In the genomic region with DNA sequence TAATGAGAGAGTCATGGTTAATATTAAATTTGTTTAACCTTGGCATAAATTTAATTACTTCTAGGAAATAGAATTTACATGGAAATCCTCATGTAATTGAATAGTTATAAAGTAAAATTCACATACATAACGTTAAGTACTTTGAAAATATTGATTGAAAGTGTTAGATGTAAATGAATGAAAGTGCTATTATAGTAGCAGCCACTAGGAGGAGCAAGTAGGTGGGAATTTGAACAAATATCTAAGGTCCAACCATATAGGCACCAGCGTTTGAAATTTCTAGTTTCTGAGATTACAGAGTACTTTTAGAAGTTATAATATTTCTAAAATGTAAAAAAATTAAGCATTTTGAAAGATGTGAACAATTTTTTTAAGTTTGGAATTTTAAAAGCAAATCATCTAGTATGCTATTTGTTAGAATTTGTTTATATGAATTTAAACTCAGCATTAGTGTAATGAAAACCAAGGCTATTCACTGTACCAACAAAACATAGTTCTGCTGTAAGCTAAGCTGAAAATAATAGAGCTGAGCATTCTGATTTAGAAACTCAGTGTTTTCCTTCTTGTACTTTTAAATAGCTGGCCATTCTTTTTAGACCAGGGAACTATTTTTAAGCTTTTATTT, we compare ENCODE assay signal across 8 cellular contexts. TPM values are rescaled to one million over a fixed set of nuclear protein-coding genes. Genes with fewer than 3 reads are reported as not detected.
A peak's percentile ranks its signal among the peaks of the same experiment; 100 is the strongest.
DNase-seq lines count a peak whose midpoint lies in the region; ATAC-seq and TF ChIP-seq lines count a peak whose summit lies in the region.

No MANE protein-coding gene starts in this region.

- ATAC-seq in GM19455 (IDR thresholded peaks at IDR 0.05; ENCODE audit: unreplicated experiment) (peak; percentile 84), HG03520 (IDR thresholded peaks at IDR 0.05; ENCODE audit: unreplicated experiment) (peak; percentile 63), left colon (peak; percentile 55), upper lobe of left lung (ENCODE audit: low FRiP score in 2 of 2) (peak in 1 of 2 donors; percentile 78)

- TF ChIP-seq CTCF in breast epithelium (IDR thresholded peaks at IDR 0.05) (peak; percentile 57 to 68 (median 59)), upper lobe of left lung (IDR thresholded peaks at IDR 0.05) (peak; percentile 44 to 73 (median 62))

- H3K9me3 ChIP-seq in breast epithelium (no peaks in the 10 kb centered on the region), upper lobe of left lung (no peaks in the 10 kb centered on the region)

- no peaks in the 10 kb centered on the region for H3K27me3 ChIP-seq in breast epithelium
- H3K27me3 ChIP-seq in upper lobe of left lung, result no peaks in the 10 kb centered on the region

- intact Hi-C loops in breast epithelium (cut with DNase I; ENCODE audit: low total_unique reads), result no loop called here
- intact Hi-C loops in left colon (cut with DNase I, micrococcal nuclease), result loop anchor here in 1 of 2 donors (10.0 kb wide), 1 partner anchor 232 kb away; no protein-coding TSS in a partner anchor

- H3K4me3 ChIP-seq in breast epithelium, result no peak overlapping the region
- peak overlapping the region in 1 of 4 donors; percentile 32 for H3K4me3 ChIP-seq in upper lobe of left lung

- WGBS in upper lobe of left lung, 2 donors, result 0 to 3% methylated on average over 2 of the region's 2 CpGs

- no peak for TF ChIP-seq POLR2A in breast epithelium (IDR thresholded peaks at IDR 0.05)
- TF ChIP-seq POLR2A in upper lobe of left lung (IDR thresholded peaks at IDR 0.05), result no peak

- H3K27ac ChIP-seq in breast epithelium (no peak overlapping the region), upper lobe of left lung (no peak overlapping the region)

- peak; percentile 26 for DNase-seq in D341Med (ENCODE audit: low spot score)
- peak; percentile 71 for DNase-seq in NCI-H748 treated with DMSO at 0.1 percent for 48 hours (lab: John Stamatoyannopoulos, UW)
- DNase-seq in breast epithelium (ENCODE audit: low spot score in 2 of 2), result no peak
- DNase-seq in left colon, result no peak
- no peak for DNase-seq in upper lobe of left lung
- DNase-seq in activated T-cell treated with anti-CD3 and anti-CD28 coated beads for 4 hours, result no peak

- no peaks in the 10 kb centered on the region for H3K36me3 ChIP-seq in breast epithelium
- peaks cover 0 to 3% (median 0%) of the 10 kb centered on the region in 4 donors for H3K36me3 ChIP-seq in upper lobe of left lung

- TF ChIP-seq EP300 in upper lobe of left lung (IDR thresholded peaks at IDR 0.05), result no peak

- H3K4me1 ChIP-seq in breast epithelium (no peaks in the 10 kb centered on the region), upper lobe of left lung (peaks cover 4 to 40% (median 34%) of the 10 kb centered on the region in 4 donors)

RNA-seq across cellular contexts. Expression of gene B3GALT2, which starts 3.3 kb away (rescaled TPM):
- total RNA-seq in breast epithelium (under 1 TPM; 0.29 to 0.33 (median 0.32) TPM), left colon (under 1 TPM; 0.46 to 0.50 TPM), upper lobe of left lung (1 to 10 TPM in 4 of 6 donors, under 1 TPM in 2; 0.44 to 3.3 (median 1.5) TPM)

Comparison
In these comparisons a context has a peak if more than half of its experiments do, and no peak if none do; other contexts are left out.
1. DNase-seq: peak in D341Med (single experiment) and NCI-H748 treated with DMSO at 0.1 percent for 48 hours (single experiment); none in breast epithelium (0 of 2), left colon (0 of 2), upper lobe of left lung (0 of 2) and activated T-cell treated with anti-CD3 and anti-CD28 coated beads for 4 hours (single experiment).